Comparison of ENCODE assay signal across 21 cellular contexts in genomic region chr9:126107736-126108135, GRCh38.
"Had no signal": no experiment of that assay in that cellular context is flagged by ENCODE, and none has a peak within 500 bp of the region (broad histone marks: within the 10 kb centered on the region; RNA-seq: fewer than 3 reads in every experiment).

No MANE protein-coding gene starts in this region.

- H3K4me3 Mint-ChIP-seq: dendritic cell treated with granulocyte-macrophage colony-stimulating factor and Interleukin-4, amounts not matched to agents 40 ng/mL and 50 ng/mL, for 4 days; effector memory CD8-positive, alpha-beta T cell; endodermal cell had no signal

- H3K9me3 ChIP-seq: colonic mucosa, esophagus muscularis mucosa, esophagus squamous epithelium, gastrocnemius medialis, gastroesophageal sphincter, heart right ventricle had no signal

- H3K27ac Mint-ChIP-seq: dendritic cell treated with granulocyte-macrophage colony-stimulating factor and Interleukin-4, amounts not matched to agents 40 ng/mL and 50 ng/mL, for 4 days; effector memory CD8-positive, alpha-beta T cell; endodermal cell had no signal

- ATAC-seq: effector memory CD8-positive, alpha-beta T cell; esophagus mucosa; foreskin keratinocyte; gastrocnemius medialis; gastroesophageal sphincter; heart right ventricle had no signal

- H3K9me3 Mint-ChIP-seq: dendritic cell treated with granulocyte-macrophage colony-stimulating factor and Interleukin-4, amounts not matched to agents 40 ng/mL and 50 ng/mL, for 4 days; effector memory CD8-positive, alpha-beta T cell; endodermal cell had no signal

- H3K36me3 ChIP-seq: colonic mucosa, esophagus muscularis mucosa, esophagus squamous epithelium, gastrocnemius medialis, gastroesophageal sphincter, heart right ventricle had no signal

- H3K27me3 ChIP-seq: colonic mucosa, gastrocnemius medialis had no signal

- H3K27ac ChIP-seq: colonic mucosa, coronary artery, dorsolateral prefrontal cortex, epithelial cell of prostate, esophagus muscularis mucosa, esophagus squamous epithelium, foreskin keratinocyte, gastrocnemius medialis, gastroesophageal sphincter, heart right ventricle had no signal

- H3K4me1 Mint-ChIP-seq: endodermal cell had no signal

- H3K4me1 ChIP-seq: colonic mucosa, esophagus muscularis mucosa, esophagus squamous epithelium, foreskin keratinocyte, gastrocnemius medialis, gastroesophageal sphincter, heart right ventricle had no signal

- H3K4me3 ChIP-seq: colonic mucosa, coronary artery, dorsolateral prefrontal cortex, esophagus muscularis mucosa, esophagus squamous epithelium, gastrocnemius medialis, gastroesophageal sphincter, heart right ventricle had no signal

- DNase-seq: colonic mucosa; cortex of kidney; dorsolateral prefrontal cortex; effector CD4-positive, alpha-beta T cell; effector CD8-positive, alpha-beta T cell; effector memory CD4-positive, alpha-beta T cell; effector memory CD8-positive, alpha-beta T cell; erythroblast; esophagus squamous epithelium; foreskin keratinocyte; foreskin melanocyte; gastrocnemius medialis; glutamatergic neuron; heart right ventricle had no signal
